ENCODE assay signal across 19 cellular contexts in genomic region chr3:101994386-101994785, GRCh38.
"Had no signal": no experiment of that assay in that cellular context is flagged by ENCODE, and none has a peak within 500 bp of the region (broad histone marks: within the 10 kb centered on the region; RNA-seq: fewer than 3 reads in every experiment).

No MANE protein-coding gene starts in this region.

- H3K27ac Mint-ChIP-seq: activated T-cell treated with anti-CD3 and anti-CD28 coated beads, Interleukin-2, amount 50 U/mL, for 24 hours had no signal

- H3K36me3 ChIP-seq: gastrocnemius medialis, thoracic aorta had no signal

- DNase-seq: activated CD8-positive, alpha-beta memory T cell treated with anti-CD3 and anti-CD28 coated beads for 24 hours; activated CD8-positive, alpha-beta memory T cell treated with anti-CD3 and anti-CD28 coated beads, Interleukin-2, amount 50 U/mL, for 4 hours; activated effector memory CD4-positive, alpha-beta T cell treated with Interleukin-2 at 50 U/mL for 16 hours; activated naive CD4-positive, alpha-beta T cell treated with anti-CD3 and anti-CD28 coated beads, Interleukin-2, amount 50 U/mL, for 16 hours; activated naive CD8-positive, alpha-beta T cell treated with anti-CD3 and anti-CD28 coated beads, Interleukin-2, amount 50 U/mL, for 24 hours; activated T-cell treated with anti-CD3 and anti-CD28 coated beads, Interleukin-2, amount 50 U/mL, for 24 hours; gastrocnemius medialis; hypothalamus; left cardiac atrium; naive thymus-derived CD4-positive, alpha-beta T cell; occipital lobe; small intestine; stimulated activated CD4-positive, alpha-beta T cell treated with anti-CD3 and anti-CD28 coated beads, Interleukin-15, amount 100 ng/mL, for 24 hours; stimulated activated naive CD4-positive, alpha-beta T cell; T-helper 1 cell had no signal

- H3K9me3 Mint-ChIP-seq: activated naive CD8-positive, alpha-beta T cell treated with anti-CD3 and anti-CD28 coated beads, Interleukin-2, amount 50 U/mL, for 24 hours; activated T-cell treated with anti-CD3 and anti-CD28 coated beads, Interleukin-2, amount 50 U/mL, for 24 hours; neural crest cell had no signal

- H3K9me3 ChIP-seq: gastrocnemius medialis, thoracic aorta had no signal

- H3K4me3 ChIP-seq: gastrocnemius medialis, thoracic aorta had no signal

- H3K27ac ChIP-seq: gastrocnemius medialis, thoracic aorta had no signal

- H3K27me3 Mint-ChIP-seq: activated naive CD8-positive, alpha-beta T cell treated with anti-CD3 and anti-CD28 coated beads, Interleukin-2, amount 50 U/mL, for 24 hours; activated T-cell treated with anti-CD3 and anti-CD28 coated beads, Interleukin-2, amount 50 U/mL, for 24 hours had no signal

- H3K4me3 Mint-ChIP-seq: activated naive CD8-positive, alpha-beta T cell treated with anti-CD3 and anti-CD28 coated beads, Interleukin-2, amount 50 U/mL, for 24 hours; activated T-cell treated with anti-CD3 and anti-CD28 coated beads, Interleukin-2, amount 50 U/mL, for 24 hours; naive thymus-derived CD4-positive, alpha-beta T cell; neural crest cell had no signal

- H3K27me3 ChIP-seq: gastrocnemius medialis had no signal

- H3K4me1 ChIP-seq: gastrocnemius medialis had no signal

- ATAC-seq: gastrocnemius medialis; left cardiac atrium; naive thymus-derived CD4-positive, alpha-beta T cell; sciatic nerve had no signal

- FAIRE-seq: endometrium, small intestine had no signal
